8 cellular contexts compared by ENCODE assay signal in genomic region chr15:64356443-64357040, GRCh38. TPM values are rescaled to one million over a fixed set of nuclear protein-coding genes. Genes with fewer than 3 reads are reported as not detected.
DNase-seq lines count a peak whose midpoint lies in the region; ATAC-seq and TF ChIP-seq lines count a peak whose summit lies in the region.

No MANE protein-coding gene starts in this region.

- H3K9me3 Mint-ChIP-seq in endothelial cell (ENCODE audit: unreplicated experiment): no peaks in the 10 kb centered on the region
- no peaks in the 10 kb centered on the region for H3K9me3 Mint-ChIP-seq in naive thymus-derived CD4-positive, alpha-beta T cell

- no peaks in the 10 kb centered on the region for H3K27me3 ChIP-seq in naive thymus-derived CD4-positive, alpha-beta T cell (ENCODE audit: control insufficient read depth in 2 of 2, insufficient read depth in 2 of 2, low read length in 2 of 2)

- POLR2A ChIA-PET in RWPE1 (lab: Yijun Ruan, JAX; ENCODE audit: low non-redundant PET): no interaction called here
- POLR2A ChIA-PET in naive thymus-derived CD4-positive, alpha-beta T cell (lab: Charles Lee): interaction anchor here (0.5 to 1.1 kb wide), 4 partner anchors 13 to 351 kb away, joined by 3 to 5 read pairs (median 3); partner anchors contain the start of gene TRIP4

- no peaks in the 10 kb centered on the region for H3K27me3 Mint-ChIP-seq in endothelial cell (ENCODE audit: unreplicated experiment)
- no peaks in the 10 kb centered on the region for H3K27me3 Mint-ChIP-seq in naive thymus-derived CD4-positive, alpha-beta T cell

- DNase-seq in NCI-H2081 (lab: John Stamatoyannopoulos, UW): peak; percentile 69 to 80
- DNase-seq in NCI-H2081 treated with DMSO at 0.1 percent for 48 hours (lab: John Stamatoyannopoulos, UW): no peak
- DNase-seq in RWPE1 (ENCODE audit: low spot score): no peak
- no peak for DNase-seq in endothelial cell (ENCODE audit: low spot score)
- DNase-seq in naive thymus-derived CD4-positive, alpha-beta T cell: no peak
- no peak for DNase-seq in inferior parietal cortex (ENCODE audit: extremely low spot score)

- H3K27ac Mint-ChIP-seq in endothelial cell (ENCODE audit: unreplicated experiment): peak overlapping the region; percentile 93
- peak overlapping the region; percentile 78 to 93 (median 92) for H3K27ac Mint-ChIP-seq in naive thymus-derived CD4-positive, alpha-beta T cell

- peak; percentile 62 for TF ChIP-seq CTCF in RWPE1 (conservative IDR thresholded peaks at IDR 0.05; ENCODE audit: low read depth)
- no peak for TF ChIP-seq CTCF in endothelial cell (IDR thresholded peaks at IDR 0.05; ENCODE audit: unreplicated experiment)

- intact Hi-C loops in naive thymus-derived CD4-positive, alpha-beta T cell (cut with micrococcal nuclease): loop anchor here (1.0 to 2.0 kb wide), 7 partner anchors 25 to 538 kb away; partner anchors contain the start of genes PCLAF (in 2 of the 2), PPIB (in 2 of the 2), TRIP4 (in 2 of the 2) and CIAO2A (in 1 of the 2)

- peaks cover 13% of the 10 kb centered on the region for H3K4me1 Mint-ChIP-seq in endothelial cell (ENCODE audit: unreplicated experiment)
- H3K4me1 Mint-ChIP-seq in naive thymus-derived CD4-positive, alpha-beta T cell: peaks cover 13 to 22% (median 16%) of the 10 kb centered on the region in 7 donors

- CTCF ChIA-PET in RWPE1 (lab: Yijun Ruan, JAX): interaction anchor here (0.6 to 1.4 kb wide), 5 partner anchors 13 to 327 kb away, joined by 3 to 8 read pairs (median 3); no protein-coding TSS in a partner anchor
- CTCF ChIA-PET in naive thymus-derived CD4-positive, alpha-beta T cell (lab: Charles Lee): interaction anchor here (1.2 kb wide), 1 partner anchor 295 kb away, joined by 3 read pairs; no protein-coding TSS in a partner anchor

- H3K9me3 ChIP-seq in naive thymus-derived CD4-positive, alpha-beta T cell (ENCODE audit: control insufficient read depth in 2 of 3, low read length in 3 of 3): no peaks in the 10 kb centered on the region

- ATAC-seq in HG03460 (IDR thresholded peaks at IDR 0.05; ENCODE audit: unreplicated experiment) (peak; percentile 18), HG03565 (IDR thresholded peaks at IDR 0.05; ENCODE audit: unreplicated experiment) (no peak)
- peak; percentile 33 for ATAC-seq in naive thymus-derived CD4-positive, alpha-beta T cell

- H3K4me3 Mint-ChIP-seq in endothelial cell (ENCODE audit: unreplicated experiment): peak overlapping the region; percentile 98
- H3K4me3 Mint-ChIP-seq in naive thymus-derived CD4-positive, alpha-beta T cell: peak overlapping the region; percentile 90 to 97 (median 92)

- H3K36me3 Mint-ChIP-seq in endothelial cell (ENCODE audit: low read depth, unreplicated experiment): no peaks in the 10 kb centered on the region
- H3K36me3 Mint-ChIP-seq in naive thymus-derived CD4-positive, alpha-beta T cell: no peaks in the 10 kb centered on the region

- H3K4me3 ChIP-seq in naive thymus-derived CD4-positive, alpha-beta T cell (ENCODE audit: low read length): peak overlapping the region; percentile 90

- peaks cover 0 to 8% (median 0%) of the 10 kb centered on the region in 3 experiments for H3K36me3 ChIP-seq in naive thymus-derived CD4-positive, alpha-beta T cell (ENCODE audit: control insufficient read depth in 2 of 3, insufficient read depth in 3 of 3, low read length in 3 of 3)

- peak overlapping the region; percentile 93 for H3K27ac ChIP-seq in RWPE1
- H3K27ac ChIP-seq in naive thymus-derived CD4-positive, alpha-beta T cell (ENCODE audit: low read depth, low read length): peak overlapping the region; percentile 73

- peaks cover 9 to 10% of the 10 kb centered on the region in 2 donors for H3K4me1 ChIP-seq in naive thymus-derived CD4-positive, alpha-beta T cell (ENCODE audit: control insufficient read depth in 2 of 2, insufficient read depth in 2 of 2, low read length in 2 of 2)

RNA-seq across cellular contexts. Expression of gene CSNK1G1, which starts 0.6 kb away (rescaled TPM):
- 22.9 TPM for total RNA-seq in endothelial cell (ENCODE audit: unreplicated experiment)
- total RNA-seq in naive thymus-derived CD4-positive, alpha-beta T cell: 10 to 100 TPM; 19.7 to 31.4 (median 26.5) TPM
- polyA plus RNA-seq in naive thymus-derived CD4-positive, alpha-beta T cell: 10 to 100 TPM; 18.2 to 19.4 TPM

RNA-seq across cellular contexts. Expression of gene PCLAF, which starts 24.7 kb away (rescaled TPM):
- 7.0 TPM for total RNA-seq in endothelial cell (ENCODE audit: unreplicated experiment)
- total RNA-seq in naive thymus-derived CD4-positive, alpha-beta T cell: 10 to 100 TPM in 1 of 5 experiments, 1 to 10 TPM in 3, under 1 TPM in 1; 0.85 to 58.7 (median 1.2) TPM
- not detected for polyA plus RNA-seq in naive thymus-derived CD4-positive, alpha-beta T cell

RNA-seq across cellular contexts. Expression of gene TRIP4, which starts 31.1 kb away (rescaled TPM):
- 46.1 TPM for total RNA-seq in endothelial cell (ENCODE audit: unreplicated experiment)
- total RNA-seq in naive thymus-derived CD4-positive, alpha-beta T cell: 10 to 100 TPM; 16.5 to 29.3 (median 25.4) TPM
- polyA plus RNA-seq in naive thymus-derived CD4-positive, alpha-beta T cell: 10 to 100 TPM; 31.4 to 31.5 TPM

Comparison
In these comparisons a context has a peak if more than half of its experiments do, and no peak if none do; other contexts are left out.
1. DNase-seq: peak in NCI-H2081 (2 of 2); none in NCI-H2081 treated with DMSO at 0.1 percent for 48 hours (single experiment), RWPE1 (single experiment), endothelial cell (single experiment), naive thymus-derived CD4-positive, alpha-beta T cell (0 of 9) and inferior parietal cortex (single experiment).